ENCODE assay signal across 9 cellular contexts in genomic region chr17:19579867-19580565, GRCh38. TPM values are rescaled to one million over a fixed set of nuclear protein-coding genes. Genes with fewer than 3 reads are reported as not detected.
DNase-seq lines count a peak whose midpoint lies in the region; ATAC-seq and TF ChIP-seq lines count a peak whose summit lies in the region.
"Had no signal": no experiment of that assay in that cellular context is flagged by ENCODE, and none has a peak within 500 bp of the region (broad histone marks: within the 10 kb centered on the region; RNA-seq: fewer than 3 reads in every experiment).

No MANE protein-coding gene starts in this region.

- intact Hi-C loops in activated CD4-positive, alpha-beta T cell treated with anti-CD3 and anti-CD28 coated beads for 36 hours (cut with DNase I, micrococcal nuclease): no loop called here

- H4K20me1 ChIP-seq in MM.1S (ENCODE audit: insufficient read depth, low read length): no peaks in the 10 kb centered on the region

- no peak for ATAC-seq in activated CD4-positive, alpha-beta T cell treated with anti-CD3 and anti-CD28 coated beads for 36 hours
- ATAC-seq in upper lobe of left lung (ENCODE audit: low FRiP score in 2 of 2) (peak in 1 of 2 donors; percentile 89), HG02642 (IDR thresholded peaks at IDR 0.05; ENCODE audit: poor library complexity, unreplicated experiment) (no peak)
- ATAC-seq: HCT116 had no signal

- no peak overlapping the region for H2AFZ ChIP-seq in MM.1S (ENCODE audit: low read length)

- H3K27me3 ChIP-seq in esophagus (ENCODE audit: control insufficient read depth in 1 of 2, insufficient read depth in 2 of 2, low read length in 2 of 2): no peaks in the 10 kb centered on the region
- H3K27me3 ChIP-seq in upper lobe of left lung: peaks cover 0 to 18% (median 8%) of the 10 kb centered on the region in 4 donors
- H3K27me3 ChIP-seq in MM.1S (replicated peaks; ENCODE audit: insufficient read depth, low read length): no peaks in the 10 kb centered on the region

- no peaks in the 10 kb centered on the region for H3K9me3 Mint-ChIP-seq in activated CD4-positive, alpha-beta T cell treated with anti-CD3 and anti-CD28 coated beads for 36 hours (ENCODE audit: low read depth)
- H3K9me3 Mint-ChIP-seq in mesothelial cell of epicardium: no peaks in the 10 kb centered on the region

- peaks cover 18% of the 10 kb centered on the region for H3K27me3 Mint-ChIP-seq in activated CD4-positive, alpha-beta T cell treated with anti-CD3 and anti-CD28 coated beads for 36 hours
- peaks cover 26% of the 10 kb centered on the region for H3K27me3 Mint-ChIP-seq in mesothelial cell of epicardium (ENCODE audit: low read depth)

- no peak overlapping the region for H3K27ac ChIP-seq in esophagus (ENCODE audit: low read depth in 2 of 2, low read length in 1 of 2)
- peak overlapping the region in 1 of 4 donors; percentile 63 for H3K27ac ChIP-seq in upper lobe of left lung
- no peak overlapping the region for H3K27ac ChIP-seq in MM.1S (ENCODE audit: low read length)

- 12 to 16% methylated on average over 48 to 76 of the region's 76 CpGs for WGBS in esophagus, 2 donors
- 32 to 69% methylated on average over 9 to 20 of the region's 76 CpGs for WGBS in upper lobe of left lung, 2 donors

- H3K36me3 ChIP-seq in esophagus (ENCODE audit: control insufficient read depth in 2 of 2, insufficient read depth in 2 of 2, low read length in 1 of 2): no peaks in the 10 kb centered on the region
- no peaks in the 10 kb centered on the region for H3K36me3 ChIP-seq in upper lobe of left lung
- no peaks in the 10 kb centered on the region for H3K36me3 ChIP-seq in MM.1S (replicated peaks; ENCODE audit: insufficient read depth, low read length)

- peak; percentile 6 for DNase-seq in activated CD4-positive, alpha-beta T cell treated with anti-CD3 and anti-CD28 coated beads for 36 hours
- no peak for DNase-seq in activated CD4-positive, alpha-beta T cell treated with anti-CD3 and anti-CD28 coated beads, Interleukin-2, amount 50 U/mL, for 1 hour
- DNase-seq in mesothelial cell of epicardium (ENCODE audit: low spot score in 2 of 2, unreplicated experiment in 2 of 2): no peak
- DNase-seq in upper lobe of left lung: peak in 1 of 2 donors; percentile 87
- no peak for DNase-seq in KG1 (lab: John Stamatoyannopoulos, UW)
- no peak for DNase-seq in MM.1S

- H3K4me1 ChIP-seq in esophagus (ENCODE audit: control insufficient read depth in 2 of 2, insufficient read depth in 2 of 2, low read length in 1 of 2): peaks cover 6% of the 10 kb centered on the region in 2 donors
- peaks cover 0 to 11% (median 8%) of the 10 kb centered on the region in 4 donors for H3K4me1 ChIP-seq in upper lobe of left lung
- H3K4me1 ChIP-seq in MM.1S (ENCODE audit: low read length): no peaks in the 10 kb centered on the region

- H3K4me2 ChIP-seq in MM.1S (ENCODE audit: low read depth, low read length): no peak overlapping the region

- TF ChIP-seq CTCF in mesothelial cell of epicardium (IDR thresholded peaks at IDR 0.05; ENCODE audit: unreplicated experiment): no peak
- TF ChIP-seq CTCF in upper lobe of left lung (IDR thresholded peaks at IDR 0.05): no peak
- no peak for TF ChIP-seq CTCF in MM.1S (IDR thresholded peaks at IDR 0.05; ENCODE audit: low read length)

- H3K9me2 ChIP-seq in MM.1S (replicated peaks; ENCODE audit: insufficient read depth, low read length): no peaks in the 10 kb centered on the region

- H3K9me3 ChIP-seq in esophagus (ENCODE audit: control insufficient read depth in 2 of 2, insufficient read depth in 1 of 2, low read depth in 1 of 2, low read length in 1 of 2) (no peaks in the 10 kb centered on the region), upper lobe of left lung (no peaks in the 10 kb centered on the region), MM.1S (replicated peaks; ENCODE audit: insufficient read depth, low read length) (no peaks in the 10 kb centered on the region)

- H3K27ac Mint-ChIP-seq in activated CD4-positive, alpha-beta T cell treated with anti-CD3 and anti-CD28 coated beads for 36 hours: no peak overlapping the region
- H3K27ac Mint-ChIP-seq in mesothelial cell of epicardium: peak overlapping the region; percentile 30

- no peak for TF ChIP-seq POLR2A in upper lobe of left lung (IDR thresholded peaks at IDR 0.05)

- POLR2A ChIA-PET in activated CD4-positive, alpha-beta T cell treated with anti-CD3 and anti-CD28 coated beads for 36 hours (lab: Charles Lee): no interaction called here

- H3F3A ChIP-seq in MM.1S (ENCODE audit: insufficient read depth, low read length): no peaks in the 10 kb centered on the region

- CTCF ChIA-PET in activated CD4-positive, alpha-beta T cell treated with anti-CD3 and anti-CD28 coated beads for 36 hours (lab: Charles Lee): interaction anchor here (0.6 to 1.0 kb wide), 2 partner anchors 31 to 133 kb away, joined by 3 read pairs; no protein-coding TSS in a partner anchor

- peak overlapping the region; percentile 39 for H3K4me3 ChIP-seq in esophagus (ENCODE audit: low read depth in 1 of 2, low read length in 2 of 2)
- H3K4me3 ChIP-seq in upper lobe of left lung: peak overlapping the region in 3 of 4 donors; percentile 36 to 47 (median 46)
- no peak overlapping the region for H3K4me3 ChIP-seq in MM.1S (ENCODE audit: low read length)

- H3K4me1 Mint-ChIP-seq in activated CD4-positive, alpha-beta T cell treated with anti-CD3 and anti-CD28 coated beads for 36 hours: peaks cover 2% of the 10 kb centered on the region
- peaks cover 4% of the 10 kb centered on the region for H3K4me1 Mint-ChIP-seq in mesothelial cell of epicardium

- H3K4me3 Mint-ChIP-seq in activated CD4-positive, alpha-beta T cell treated with anti-CD3 and anti-CD28 coated beads for 36 hours: no peak overlapping the region
- peak overlapping the region; percentile 74 for H3K4me3 Mint-ChIP-seq in mesothelial cell of epicardium

- H3K79me2 ChIP-seq in MM.1S (ENCODE audit: low read length): no peaks in the 10 kb centered on the region

- no peaks in the 10 kb centered on the region for H3K36me3 Mint-ChIP-seq in activated CD4-positive, alpha-beta T cell treated with anti-CD3 and anti-CD28 coated beads for 36 hours (ENCODE audit: low read depth)
- no peaks in the 10 kb centered on the region for H3K36me3 Mint-ChIP-seq in mesothelial cell of epicardium

- no peak overlapping the region for H3K9ac ChIP-seq in MM.1S (ENCODE audit: low read length)

- TF ChIP-seq EP300 in upper lobe of left lung (IDR thresholded peaks at IDR 0.05): no peak

RNA-seq across cellular contexts. Expression of gene SLC47A1, which starts 46.4 kb away (rescaled TPM):
- total RNA-seq in activated CD4-positive, alpha-beta T cell treated with anti-CD3 and anti-CD28 coated beads for 36 hours: under 1 TPM in 1 of 2 experiments, not detected in 1; 0.25 TPM
- polyA plus RNA-seq in esophagus: 1 to 10 TPM; 1.1 to 1.4 TPM
- 5.5 to 9.2 TPM (median 5.9 TPM) in 3 replicates for total RNA-seq in mesothelial cell of epicardium
- 10 to 100 TPM in 4 of 6 donors, 1 to 10 TPM in 2; 6.9 to 20.8 (median 12.0) TPM for total RNA-seq in upper lobe of left lung
